17 cellular contexts compared by ENCODE assay signal in the genomic region with DNA sequence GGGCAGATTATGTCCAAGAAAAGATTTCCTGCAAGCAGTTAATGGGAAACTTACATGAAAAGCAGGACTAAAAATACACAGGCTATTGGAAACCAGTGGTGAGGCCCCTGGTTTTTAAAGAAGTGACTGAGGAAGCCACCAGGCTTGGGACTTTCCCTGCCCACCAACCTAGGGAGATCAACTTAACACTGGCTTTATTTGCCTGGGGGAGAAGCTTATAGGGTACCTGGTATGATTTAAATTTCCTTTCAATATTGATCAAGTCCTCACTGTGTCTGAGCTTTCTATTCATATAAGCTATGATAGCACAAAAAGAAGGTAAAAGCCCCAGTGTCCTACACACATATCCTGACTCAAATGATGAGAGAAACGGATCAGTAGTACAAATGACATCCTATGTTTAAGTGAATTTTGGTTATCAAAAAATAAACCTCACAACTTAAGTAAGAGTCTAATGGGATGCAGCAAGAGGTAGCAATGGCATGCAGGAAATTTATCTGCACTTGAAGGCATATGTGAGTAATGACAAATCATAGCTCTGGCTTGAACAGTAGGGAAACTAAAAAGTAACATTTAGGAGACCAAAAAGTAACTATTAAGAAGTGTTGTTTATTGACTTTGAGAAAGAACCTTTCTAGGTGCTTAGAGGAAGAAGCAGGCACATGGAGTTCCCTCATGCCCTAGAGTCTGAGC.
DNase-seq lines count a peak whose midpoint lies in the region.
"Had no signal": no experiment of that assay in that cellular context is flagged by ENCODE, and none has a peak within 500 bp of the region (broad histone marks: within the 10 kb centered on the region; RNA-seq: fewer than 3 reads in every experiment).

No MANE protein-coding gene starts in this region.

- H3K27ac Mint-ChIP-seq in activated T-cell treated with anti-CD3 and anti-CD28 coated beads, Interleukin-2, amount 50 U/mL, for 24 hours: peak overlapping the region; percentile 3
- H3K27ac Mint-ChIP-seq in stimulated activated naive CD8-positive, alpha-beta T cell treated with anti-CD3 and anti-CD28 coated beads, Interleukin-15, Interleukin-2, amounts not matched to agents 100 ng/mL and 50 ng/mL, for 24 hours: peak overlapping the region; percentile 56
- H3K27ac Mint-ChIP-seq: activated naive CD8-positive, alpha-beta T cell had no signal

- H3K36me3 ChIP-seq in KOPT-K1 (ENCODE audit: insufficient read depth, low read length): no peaks in the 10 kb centered on the region
- H3K36me3 ChIP-seq: Peyer's patch had no signal

- DNase-seq in activated T-cell treated with anti-CD3 and anti-CD28 coated beads, Interleukin-2, amount 50 U/mL, for 24 hours: no peak
- no peak for DNase-seq in activated T-cell treated with anti-CD3 and anti-CD28 coated beads, Interleukin-2, amount 50 U/mL, for 48 hours
- DNase-seq in NCI-H2107 treated with DMSO at 0.1 percent for 48 hours (lab: John Stamatoyannopoulos, UW; ENCODE audit: unreplicated experiment): no peak
- no peak for DNase-seq in stimulated activated naive CD4-positive, alpha-beta T cell (lab: John Stamatoyannopoulos, UW)
- DNase-seq in effector CD8-positive, alpha-beta T cell (lab: John Stamatoyannopoulos, UW): no peak
- DNase-seq: activated CD4-positive, alpha-beta T cell treated with anti-CD3 and anti-CD28 coated beads, Interleukin-2, amount 50 U/mL, for 4 hours; DMS79; NCI-H1092 treated with DMSO at 0.1 percent for 48 hours; NCI-H345; Peyer's patch; psoas muscle had no signal

- no peak overlapping the region for H3K4me3 Mint-ChIP-seq in activated T-cell treated with anti-CD3 and anti-CD28 coated beads, Interleukin-2, amount 50 U/mL, for 24 hours
- H3K4me3 Mint-ChIP-seq in stimulated activated naive CD8-positive, alpha-beta T cell treated with anti-CD3 and anti-CD28 coated beads, Interleukin-15, Interleukin-2, amounts not matched to agents 100 ng/mL and 50 ng/mL, for 24 hours: no peak overlapping the region
- H3K4me3 Mint-ChIP-seq: activated naive CD8-positive, alpha-beta T cell; GM23338 had no signal

- no peaks in the 10 kb centered on the region for H3K9me3 Mint-ChIP-seq in activated T-cell treated with anti-CD3 and anti-CD28 coated beads, Interleukin-2, amount 50 U/mL, for 24 hours
- no peaks in the 10 kb centered on the region for H3K9me3 Mint-ChIP-seq in stimulated activated naive CD8-positive, alpha-beta T cell treated with anti-CD3 and anti-CD28 coated beads, Interleukin-15, Interleukin-2, amounts not matched to agents 100 ng/mL and 50 ng/mL, for 24 hours

- H3K27ac ChIP-seq in KOPT-K1 (ENCODE audit: low read depth, low read length, poor library complexity, severe bottlenecking) (peak overlapping the region; percentile 87), cingulate gyrus (ENCODE audit: low read depth, low read length) (peak overlapping the region; percentile 92)
- H3K27ac ChIP-seq: coronary artery, Peyer's patch, psoas muscle had no signal

- H3K4me1 Mint-ChIP-seq in activated T-cell treated with anti-CD3 and anti-CD28 coated beads, Interleukin-2, amount 50 U/mL, for 24 hours (ENCODE audit: low read depth): peaks cover 19% of the 10 kb centered on the region
- peaks cover 19% of the 10 kb centered on the region for H3K4me1 Mint-ChIP-seq in stimulated activated naive CD8-positive, alpha-beta T cell treated with anti-CD3 and anti-CD28 coated beads, Interleukin-15, Interleukin-2, amounts not matched to agents 100 ng/mL and 50 ng/mL, for 24 hours (ENCODE audit: low read depth)

- H3K27me3 Mint-ChIP-seq in activated T-cell treated with anti-CD3 and anti-CD28 coated beads, Interleukin-2, amount 50 U/mL, for 24 hours: no peaks in the 10 kb centered on the region
- peaks cover 4% of the 10 kb centered on the region for H3K27me3 Mint-ChIP-seq in stimulated activated naive CD8-positive, alpha-beta T cell treated with anti-CD3 and anti-CD28 coated beads, Interleukin-15, Interleukin-2, amounts not matched to agents 100 ng/mL and 50 ng/mL, for 24 hours
- H3K27me3 Mint-ChIP-seq: activated naive CD8-positive, alpha-beta T cell had no signal

- no peaks in the 10 kb centered on the region for H3K36me3 Mint-ChIP-seq in activated T-cell treated with anti-CD3 and anti-CD28 coated beads, Interleukin-2, amount 50 U/mL, for 24 hours (ENCODE audit: low read depth)
- no peaks in the 10 kb centered on the region for H3K36me3 Mint-ChIP-seq in stimulated activated naive CD8-positive, alpha-beta T cell treated with anti-CD3 and anti-CD28 coated beads, Interleukin-15, Interleukin-2, amounts not matched to agents 100 ng/mL and 50 ng/mL, for 24 hours (ENCODE audit: low read depth)

- H3K9me3 ChIP-seq in KOPT-K1 (ENCODE audit: insufficient read depth, low read length, poor library complexity, severe bottlenecking): peaks cover 7% of the 10 kb centered on the region
- H3K9me3 ChIP-seq: Peyer's patch, psoas muscle had no signal
